20 cellular contexts compared by ENCODE assay signal in genomic region chr5:89596821-89597220, GRCh38.
"Had no signal": no experiment of that assay in that cellular context is flagged by ENCODE, and none has a peak within 500 bp of the region (broad histone marks: within the 10 kb centered on the region; RNA-seq: fewer than 3 reads in every experiment).

No MANE protein-coding gene starts in this region.

- H3K4me1 ChIP-seq: esophagus muscularis mucosa, gastroesophageal sphincter, heart left ventricle, left lung, lower lobe of right lung had no signal

- H3K27me3 ChIP-seq: dorsolateral prefrontal cortex, esophagus muscularis mucosa, gastroesophageal sphincter, heart left ventricle, left lung had no signal

- H3K36me3 ChIP-seq: esophagus muscularis mucosa, gastroesophageal sphincter, heart left ventricle, left lung, lower lobe of right lung had no signal

- H3K9me3 ChIP-seq: esophagus muscularis mucosa, gastroesophageal sphincter, heart left ventricle, left lung, lower lobe of right lung, mucosa of descending colon had no signal

- H3K27ac ChIP-seq: coronary artery, dorsolateral prefrontal cortex, esophagus muscularis mucosa, gastroesophageal sphincter, heart left ventricle, left lung, lower lobe of right lung had no signal

- H3K4me3 ChIP-seq: coronary artery, dorsolateral prefrontal cortex, esophagus muscularis mucosa, gastroesophageal sphincter, heart left ventricle, left lung, lower lobe of right lung, mucosa of descending colon had no signal

- DNase-seq: dermis blood vessel endothelial cell; dorsolateral prefrontal cortex; effector CD4-positive, alpha-beta T cell; effector memory CD4-positive, alpha-beta T cell; foreskin fibroblast; foreskin melanocyte; heart left ventricle; hippocampal formation; left cardiac atrium; left lung; left ventricle myocardium superior; lower lobe of right lung; mesendoderm; midbrain; mucosa of descending colon; naive B cell; naive thymus-derived CD8-positive, alpha-beta T cell had no signal
